10 cellular contexts compared by ENCODE assay signal in the genomic region with DNA sequence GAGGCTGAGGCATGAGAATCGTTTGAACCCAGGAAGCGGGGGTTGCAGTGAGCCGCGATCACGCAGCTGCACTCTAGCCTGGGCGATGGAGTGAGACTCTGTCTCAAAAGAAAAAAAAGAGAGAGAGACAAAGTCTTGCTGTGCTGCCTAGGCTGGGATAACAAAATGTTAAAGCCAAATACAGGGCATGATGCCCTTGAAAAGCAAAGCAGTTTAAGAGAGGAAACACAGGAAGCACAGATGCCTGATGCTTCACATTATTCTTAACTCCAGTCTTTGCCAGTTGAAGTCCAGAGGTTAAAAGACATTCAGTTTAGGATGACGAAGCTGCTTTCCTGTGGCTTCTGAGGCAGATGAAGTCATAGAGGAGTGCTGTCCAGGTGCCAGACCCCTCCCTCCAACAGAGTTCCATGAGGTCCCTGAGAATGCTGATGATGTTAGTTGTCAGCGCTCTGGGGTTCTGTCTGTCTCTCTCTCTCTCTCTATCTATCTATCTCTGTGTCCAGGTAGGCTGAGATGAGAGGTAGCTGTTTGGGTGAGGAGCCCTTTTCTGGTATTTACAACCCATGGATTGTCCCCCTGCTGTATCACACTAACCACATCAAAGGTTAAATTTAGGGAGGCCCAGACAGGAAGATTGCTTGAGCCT. TPM values are rescaled to one million over a fixed set of nuclear protein-coding genes. Genes with fewer than 3 reads are reported as not detected.
DNase-seq lines count a peak whose midpoint lies in the region; ATAC-seq and TF ChIP-seq lines count a peak whose summit lies in the region.
"Had no signal": no experiment of that assay in that cellular context is flagged by ENCODE, and none has a peak within 500 bp of the region (broad histone marks: within the 10 kb centered on the region; RNA-seq: fewer than 3 reads in every experiment).

No MANE protein-coding gene starts in this region.

- TF ChIP-seq RAD21 in HCT116 (IDR thresholded peaks at IDR 0.05; ENCODE audit: low read depth), result no peak

- peak overlapping the region; percentile 67 for H3K4me2 ChIP-seq in HCT116 (ENCODE audit: low read length)

- H3K4me3 ChIP-seq in HCT116 (replicated peaks in 1 of 2; ENCODE audit: low read depth in 1 of 2, low read length in 2 of 2), result 0 out of 4 replicates have a peak overlapping the region, but pooled peaks of 1 of the 2 experiments have one; percentile 13
- H3K4me3 ChIP-seq in esophagus squamous epithelium, result no peak overlapping the region

- H4K20me1 ChIP-seq in HCT116 (ENCODE audit: insufficient read depth), result no peaks in the 10 kb centered on the region

- DNase-seq in AG08395 (ENCODE audit: low spot score) (peak; percentile 82), HCT116 (ENCODE audit: low read depth, low spot score) (peak; percentile 53), SW480 (ENCODE audit: low spot score) (peak; percentile 98), iris pigment epithelial cell (ENCODE audit: low read depth) (peak; percentile 99), esophagus squamous epithelium (lab: John Stamatoyannopoulos, UW) (no peak), UCSD-AML1 (lab: John Stamatoyannopoulos, UW; ENCODE audit: unreplicated experiment) (no peak), NK-92 (lab: John Stamatoyannopoulos, UW; ENCODE audit: unreplicated experiment) (no peak)
- DNase-seq: NCI-H1092 treated with DMSO at 0.1 percent for 48 hours, nucleus accumbens had no signal

- CTCF ChIA-PET in HCT116 (lab: Charles Lee), result interaction anchor here (0.6 to 2.7 kb wide), 5 partner anchors 28 to 242 kb away, joined by 3 to 12 read pairs (median 4); partner anchors contain the start of gene PRMT5

- POLR2A ChIA-PET in HCT116 (lab: Charles Lee), result no interaction called here

- H3K4me1 ChIP-seq in HCT116 (ENCODE audit: control insufficient read depth in 1 of 2, insufficient read depth in 2 of 2, low read length in 2 of 2) (peaks cover 9 to 40% of the 10 kb centered on the region in 2 experiments), esophagus squamous epithelium (peaks cover 6 to 44% (median 10%) of the 10 kb centered on the region in 3 donors)

- H3K9me3 ChIP-seq in HCT116 (ENCODE audit: control insufficient read depth in 1 of 2, insufficient read depth in 1 of 2, low read depth in 1 of 2, low read length in 2 of 2) (no peaks in the 10 kb centered on the region), esophagus squamous epithelium (no peaks in the 10 kb centered on the region)

- ATAC-seq in HCT116 (peak; percentile 40), GM19395 (IDR thresholded peaks at IDR 0.05; ENCODE audit: unreplicated experiment) (no peak)

- 62 to 65% methylated on average over 8 of the region's 8 CpGs for WGBS in esophagus squamous epithelium, 2 donors

- no peaks in the 10 kb centered on the region for H3K9me2 ChIP-seq in HCT116 (ENCODE audit: insufficient read depth)

- RAD21 ChIA-PET in HCT116 (lab: Charles Lee; ENCODE audit: low non-redundant PET in 1 of 2, low total read pairs in 2 of 2, uncharacterized antibody in 2 of 2, unreplicated experiment in 2 of 2), result interaction anchor here in 1 of 2 experiments (0.7 kb wide), 1 partner anchor 13 kb away, joined by 3 read pairs; no protein-coding TSS in a partner anchor

- TF ChIP-seq POLR2A in HCT116 (IDR thresholded peaks at IDR 0.05; ENCODE audit: borderline replicate concordance, extremely low read depth, insufficient read depth, insufficient read length) (no peak), esophagus squamous epithelium (IDR thresholded peaks at IDR 0.05) (no peak)

- no TSS peak for BruUV-seq in HCT116 (replicated peaks; lab: Mats Ljungman, UMichigan)

- peak overlapping the region; percentile 40 for H3K9ac ChIP-seq in HCT116 (ENCODE audit: low read length)

- no peaks in the 10 kb centered on the region for H3K36me3 ChIP-seq in HCT116 (ENCODE audit: control insufficient read depth in 1 of 2, insufficient read depth in 2 of 2, low read length in 2 of 2)
- H3K36me3 ChIP-seq in esophagus squamous epithelium, result no peaks in the 10 kb centered on the region

- peaks cover 2% of the 10 kb centered on the region for H3K79me2 ChIP-seq in HCT116 (ENCODE audit: insufficient read depth, low read length)

- H3K27me3 ChIP-seq in HCT116 (ENCODE audit: insufficient read depth, low read length) (no peaks in the 10 kb centered on the region), esophagus squamous epithelium (no peaks in the 10 kb centered on the region)

- H3K27ac ChIP-seq in HCT116 (ENCODE audit: low read depth, low read length), result 0 out of 2 replicates have a peak overlapping the region, but pooled peaks have one; percentile 4
- H3K27ac ChIP-seq in esophagus squamous epithelium, result no peak overlapping the region

- intact Hi-C loops in HCT116 (cut with micrococcal nuclease) (loop anchor here (1.0 kb wide), 1 partner anchor 31 kb away; no protein-coding TSS in a partner anchor), esophagus squamous epithelium (cut with DNase I) (no loop called here)

- TF ChIP-seq CTCF in HCT116 (IDR thresholded peaks at IDR 0.05 in 2 of 3, conservative IDR thresholded peaks at IDR 0.05 in 1 of 3; ENCODE audit: borderline replicate concordance in 1 of 3, insufficient read depth in 1 of 3, low read depth in 2 of 3, low read length in 2 of 3) (no peak), esophagus squamous epithelium (IDR thresholded peaks at IDR 0.05) (no peak)

- H2AFZ ChIP-seq in HCT116 (ENCODE audit: low read depth, low read length, poor library complexity, severe bottlenecking), result peak overlapping the region; percentile 93

TF ChIP-seq in HCT116, 20 proteins besides CTCF, POLR2A, EP300 and RAD21:
- TF ChIP-seq, protein P1, sequence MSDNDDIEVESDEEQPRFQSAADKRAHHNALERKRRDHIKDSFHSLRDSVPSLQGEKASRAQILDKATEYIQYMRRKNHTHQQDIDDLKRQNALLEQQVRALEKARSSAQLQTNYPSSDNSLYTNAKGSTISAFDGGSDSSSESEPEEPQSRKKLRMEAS (IDR thresholded peaks at IDR 0.05), result peak; percentile 32; the same call in 1 of the 2 replicates
- TF ChIP-seq ZNF274 (IDR thresholded peaks at IDR 0.05; ENCODE audit: low read depth, low read length) (no peak), YY1 (IDR thresholded peaks at IDR 0.05; ENCODE audit: extremely low read depth, insufficient replicate concordance, low read depth, low read length) (no peak), SP1 (IDR thresholded peaks at IDR 0.05; ENCODE audit: low read depth) (no peak), EZH2 (IDR thresholded peaks at IDR 0.05) (no peak), JUND (IDR thresholded peaks at IDR 0.05) (0 out of 2 replicates have a peak, but pooled peaks have one; percentile 15), SIN3A (IDR thresholded peaks at IDR 0.05; ENCODE audit: low read depth) (no peak), POLR2AphosphoS5 (IDR thresholded peaks at IDR 0.05; ENCODE audit: low read depth, low read length) (no peak), TCF7L2 (IDR thresholded peaks at IDR 0.05; ENCODE audit: borderline replicate concordance, extremely low read depth, insufficient read depth, insufficient read length) (no peak)
TF ChIP-seq in HCT116: peak in this region for 2.

RNA-seq across cellular contexts. Expression of gene MRPL52, which starts 4.9 kb away (rescaled TPM):
- total RNA-seq in HCT116 (2021; ENCODE audit: unreplicated experiment) (134 TPM), esophagus squamous epithelium (100 to 1,000 TPM in 1 of 4 donors, 10 to 100 TPM in 3; 32.8 to 142 (median 82.1) TPM)
- 93.4 and 124 TPM in 2 replicates for polyA plus RNA-seq in HCT116 (2012)

RNA-seq across cellular contexts. Expression of gene SLC7A7, which starts 9.6 kb away (rescaled TPM):
- 0.27 TPM for total RNA-seq in HCT116 (2021; ENCODE audit: unreplicated experiment)
- 0.04 and 0.23 TPM in 2 replicates for polyA plus RNA-seq in HCT116 (2012)
- 10 to 100 TPM in 1 of 4 donors, 1 to 10 TPM in 2, not detected in 1; 2.5 to 12.6 (median 7.8) TPM for total RNA-seq in esophagus squamous epithelium

RNA-seq across cellular contexts. Expression of gene MMP14, which starts 11.6 kb away (rescaled TPM):
- 17.8 TPM for total RNA-seq in HCT116 (2021; ENCODE audit: unreplicated experiment)
- 14.1 and 15.1 TPM in 2 replicates for polyA plus RNA-seq in HCT116 (2012)
- total RNA-seq in esophagus squamous epithelium, result 100 to 1,000 TPM in 3 of 4 donors, 10 to 100 TPM in 1; 67.9 to 127 (median 102) TPM

RNA-seq across cellular contexts. Expression of gene LRP10, which starts 46.7 kb away (rescaled TPM):
- 42.7 TPM for total RNA-seq in HCT116 (2021; ENCODE audit: unreplicated experiment)
- 61.8 and 77.1 TPM in 2 replicates for polyA plus RNA-seq in HCT116 (2012)
- total RNA-seq in esophagus squamous epithelium, result 100 to 1,000 TPM; 111 to 314 (median 128) TPM

RNA-seq across cellular contexts. Expression of gene REM2, which starts 58.2 kb away (rescaled TPM):
- 0.47 TPM for total RNA-seq in HCT116 (2021; ENCODE audit: unreplicated experiment)
- 0.52 and 0.59 TPM in 2 replicates for polyA plus RNA-seq in HCT116 (2012)
- total RNA-seq in esophagus squamous epithelium, result under 1 TPM; 0.19 to 0.83 (median 0.32) TPM

Comparison
In these comparisons a context has a peak if more than half of its experiments do, and no peak if none do; other contexts are left out.
1. DNase-seq: peak in AG08395 (single experiment), HCT116 (single experiment), SW480 (single experiment) and iris pigment epithelial cell (single experiment); none in esophagus squamous epithelium (single experiment), UCSD-AML1 (single experiment) and NK-92 (single experiment).